ENCODE assay signal across 16 cellular contexts in the genomic region with DNA sequence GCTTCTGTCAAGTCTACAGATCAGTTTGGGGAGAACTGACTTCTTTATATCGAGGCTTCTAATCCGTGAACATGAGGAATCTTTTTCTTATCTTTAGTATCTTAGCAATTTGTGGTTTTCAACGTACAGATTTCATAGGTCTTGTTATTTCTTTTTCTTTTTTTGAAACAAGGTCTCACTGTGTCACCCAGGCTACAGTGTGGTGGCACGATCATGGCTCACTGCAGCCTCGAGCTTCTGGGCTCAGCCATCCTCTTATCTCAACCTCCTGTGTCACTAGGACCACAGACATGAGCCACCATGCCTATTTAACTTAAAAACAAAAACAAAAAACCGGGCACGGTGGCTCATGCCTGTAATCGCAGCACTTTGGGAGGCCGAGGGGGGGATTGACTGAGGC. TPM values are rescaled to one million over a fixed set of nuclear protein-coding genes. Genes with fewer than 3 reads are reported as not detected.
DNase-seq lines count a peak whose midpoint lies in the region; ATAC-seq and TF ChIP-seq lines count a peak whose summit lies in the region.
"Had no signal": no experiment of that assay in that cellular context is flagged by ENCODE, and none has a peak within 500 bp of the region (broad histone marks: within the 10 kb centered on the region; RNA-seq: fewer than 3 reads in every experiment).

No MANE protein-coding gene starts in this region.

- no peaks in the 10 kb centered on the region for H3K4me1 ChIP-seq in Caco-2
- H3K4me1 ChIP-seq in naive thymus-derived CD4-positive, alpha-beta T cell (ENCODE audit: control insufficient read depth in 2 of 2, insufficient read depth in 2 of 2, low read length in 2 of 2) = no peaks in the 10 kb centered on the region

- H3K36me3 Mint-ChIP-seq in activated naive CD8-positive, alpha-beta T cell = peaks cover 3% of the 10 kb centered on the region
- H3K36me3 Mint-ChIP-seq in activated naive CD8-positive, alpha-beta T cell treated with anti-CD3 and anti-CD28 coated beads for 36 hours = peaks cover 5% of the 10 kb centered on the region
- H3K36me3 Mint-ChIP-seq in Caco-2 (ENCODE audit: insufficient read depth, unreplicated experiment) (peaks cover 82% of the 10 kb centered on the region), Calu3 (ENCODE audit: insufficient read depth, unreplicated experiment) (peaks cover 60% of the 10 kb centered on the region)
- peaks cover 4 to 34% (median 9%) of the 10 kb centered on the region in 5 donors for H3K36me3 Mint-ChIP-seq in naive thymus-derived CD4-positive, alpha-beta T cell

- no peaks in the 10 kb centered on the region for H3K27me3 ChIP-seq in Caco-2 (replicated peaks; ENCODE audit: control insufficient read depth, insufficient read depth, low read length)
- no peaks in the 10 kb centered on the region for H3K27me3 ChIP-seq in naive thymus-derived CD4-positive, alpha-beta T cell (ENCODE audit: control insufficient read depth in 2 of 2, insufficient read depth in 2 of 2, low read length in 2 of 2)
- H3K27me3 ChIP-seq: MG63, SJCRH30 had no signal

- no peaks in the 10 kb centered on the region for H3K27me3 Mint-ChIP-seq in activated naive CD8-positive, alpha-beta T cell
- no peaks in the 10 kb centered on the region for H3K27me3 Mint-ChIP-seq in activated naive CD8-positive, alpha-beta T cell treated with anti-CD3 and anti-CD28 coated beads for 36 hours
- H3K27me3 Mint-ChIP-seq in Caco-2 (ENCODE audit: insufficient read depth, unreplicated experiment) = no peaks in the 10 kb centered on the region
- H3K27me3 Mint-ChIP-seq in naive thymus-derived CD4-positive, alpha-beta T cell = no peaks in the 10 kb centered on the region
- H3K27me3 Mint-ChIP-seq in Calu3 (ENCODE audit: unreplicated experiment) = no peaks in the 10 kb centered on the region

- CTCF ChIA-PET in Caco-2 (lab: Charles Lee) (no interaction called here), Calu3 (lab: Charles Lee) (no interaction called here)
- CTCF ChIA-PET in naive thymus-derived CD4-positive, alpha-beta T cell (lab: Charles Lee) = no interaction called here

- H3K9me3 Mint-ChIP-seq in activated naive CD8-positive, alpha-beta T cell (ENCODE audit: low read depth) = no peaks in the 10 kb centered on the region
- no peaks in the 10 kb centered on the region for H3K9me3 Mint-ChIP-seq in activated naive CD8-positive, alpha-beta T cell treated with anti-CD3 and anti-CD28 coated beads for 36 hours
- H3K9me3 Mint-ChIP-seq in Caco-2 (ENCODE audit: unreplicated experiment) (no peaks in the 10 kb centered on the region), Calu3 (ENCODE audit: low read depth, unreplicated experiment) (no peaks in the 10 kb centered on the region)
- H3K9me3 Mint-ChIP-seq in naive thymus-derived CD4-positive, alpha-beta T cell = no peaks in the 10 kb centered on the region
- H3K9me3 Mint-ChIP-seq: CD14-positive monocyte had no signal

- BruUV-seq in Caco-2 (replicated peaks; lab: Mats Ljungman, UMichigan) = no TSS peak
- no TSS peak for BruUV-seq in Calu3 (replicated peaks; lab: Mats Ljungman, UMichigan)

- H3K36me3 ChIP-seq in Caco-2 (ENCODE audit: control insufficient read depth, insufficient read depth, low read length) (peaks cover 6% of the 10 kb centered on the region), SK-N-MC (ENCODE audit: insufficient read depth, low read length) (peaks cover 18% of the 10 kb centered on the region)
- peaks cover 8 to 42% (median 11%) of the 10 kb centered on the region in 3 experiments for H3K36me3 ChIP-seq in naive thymus-derived CD4-positive, alpha-beta T cell (ENCODE audit: control insufficient read depth in 2 of 3, insufficient read depth in 3 of 3, low read length in 3 of 3)

- no peak for TF ChIP-seq CTCF in Caco-2 (IDR thresholded peaks at IDR 0.05; ENCODE audit: insufficient read depth in 1 of 2, low read depth in 1 of 2, low read length in 1 of 2, severe bottlenecking in 1 of 2, unreplicated experiment in 1 of 2)
- no peak for TF ChIP-seq CTCF in Calu3 (IDR thresholded peaks at IDR 0.05; ENCODE audit: unreplicated experiment)

- peak overlapping the region; percentile 78 for H3K27ac ChIP-seq in SK-N-MC
- H3K27ac ChIP-seq in naive thymus-derived CD4-positive, alpha-beta T cell (ENCODE audit: low read depth, low read length) = no peak overlapping the region
- H3K27ac ChIP-seq: SJCRH30 had no signal

- H3K4me3 Mint-ChIP-seq in activated naive CD8-positive, alpha-beta T cell = no peak overlapping the region
- H3K4me3 Mint-ChIP-seq in activated naive CD8-positive, alpha-beta T cell treated with anti-CD3 and anti-CD28 coated beads for 36 hours = no peak overlapping the region
- no peak overlapping the region for H3K4me3 Mint-ChIP-seq in Caco-2 (ENCODE audit: unreplicated experiment)
- H3K4me3 Mint-ChIP-seq in naive thymus-derived CD4-positive, alpha-beta T cell = no peak overlapping the region
- H3K4me3 Mint-ChIP-seq in Calu3 (ENCODE audit: low read depth, unreplicated experiment) = no peak overlapping the region
- H3K4me3 Mint-ChIP-seq: CD14-positive monocyte had no signal

- ATAC-seq in naive thymus-derived CD4-positive, alpha-beta T cell = no peak

- H3K4me1 Mint-ChIP-seq in activated naive CD8-positive, alpha-beta T cell (ENCODE audit: low read depth) = peaks cover 16% of the 10 kb centered on the region
- peaks cover 10% of the 10 kb centered on the region for H3K4me1 Mint-ChIP-seq in activated naive CD8-positive, alpha-beta T cell treated with anti-CD3 and anti-CD28 coated beads for 36 hours
- H3K4me1 Mint-ChIP-seq in Caco-2 (ENCODE audit: low read depth, unreplicated experiment) = no peaks in the 10 kb centered on the region
- peaks cover 19 to 34% (median 28%) of the 10 kb centered on the region in 7 donors for H3K4me1 Mint-ChIP-seq in naive thymus-derived CD4-positive, alpha-beta T cell
- no peaks in the 10 kb centered on the region for H3K4me1 Mint-ChIP-seq in Calu3 (ENCODE audit: low read depth, unreplicated experiment)
- H3K4me1 Mint-ChIP-seq: CD14-positive monocyte had no signal

- no peak overlapping the region for H3K4me3 ChIP-seq in Caco-2 (ENCODE audit: low read depth, low read length)
- peak overlapping the region; percentile 5; the same call in 1 of the 2 replicates for H3K4me3 ChIP-seq in SK-N-MC
- H3K4me3 ChIP-seq in naive thymus-derived CD4-positive, alpha-beta T cell (ENCODE audit: low read length) = no peak overlapping the region
- H3K4me3 ChIP-seq: MG63, SJCRH30 had no signal

- H3K27ac Mint-ChIP-seq in activated naive CD8-positive, alpha-beta T cell = peak overlapping the region; percentile 34
- no peak overlapping the region for H3K27ac Mint-ChIP-seq in activated naive CD8-positive, alpha-beta T cell treated with anti-CD3 and anti-CD28 coated beads for 36 hours
- peak overlapping the region; percentile 16 for H3K27ac Mint-ChIP-seq in Caco-2 (ENCODE audit: unreplicated experiment)
- H3K27ac Mint-ChIP-seq in naive thymus-derived CD4-positive, alpha-beta T cell = peak overlapping the region in 6 of 9 donors; percentile 2 to 67 (median 37)
- no peak overlapping the region for H3K27ac Mint-ChIP-seq in Calu3 (ENCODE audit: unreplicated experiment)

- POLR2A ChIA-PET in Caco-2 (lab: Charles Lee) = no interaction called here
- POLR2A ChIA-PET in naive thymus-derived CD4-positive, alpha-beta T cell (lab: Charles Lee) = interaction anchor here (1.5 kb wide), 1 partner anchor 9 kb away, joined by 8 read pairs; no protein-coding TSS in a partner anchor

- H3K9me3 ChIP-seq in Caco-2 = no peaks in the 10 kb centered on the region
- no peaks in the 10 kb centered on the region for H3K9me3 ChIP-seq in SK-N-MC (ENCODE audit: low read depth, low read length)
- H3K9me3 ChIP-seq in naive thymus-derived CD4-positive, alpha-beta T cell (ENCODE audit: control insufficient read depth in 2 of 3, low read length in 3 of 3) = no peaks in the 10 kb centered on the region
- H3K9me3 ChIP-seq: MG63, SJCRH30 had no signal

- intact Hi-C loops in Caco-2 (cut with micrococcal nuclease; ENCODE audit: unreplicated experiment) (no loop called here), Calu3 (cut with micrococcal nuclease; ENCODE audit: unreplicated experiment) (no loop called here)
- intact Hi-C loops in naive thymus-derived CD4-positive, alpha-beta T cell (cut with micrococcal nuclease) = no loop called here

- H3K9ac ChIP-seq in SK-N-MC (ENCODE audit: insufficient read length) = peak overlapping the region; percentile 43

- no peak for DNase-seq in activated naive CD8-positive, alpha-beta T cell treated with anti-CD3 and anti-CD28 coated beads for 36 hours
- DNase-seq in Caco-2 (no peak), SK-N-MC (ENCODE audit: low read depth, low spot score) (no peak), SW 1271 (lab: John Stamatoyannopoulos, UW) (no peak), Calu3 (no peak)
- DNase-seq in naive thymus-derived CD4-positive, alpha-beta T cell = no peak
- DNase-seq: HCEC 1CT, MG63, NCI-H1092 treated with DMSO at 0.1 percent for 48 hours, NCI-H2081 treated with DMSO at 0.1 percent for 48 hours, NCI-H510A, NCI-H774, RPMI8226, SJCRH30 had no signal

RNA-seq across cellular contexts. Expression of a gene that starts 29.3 kb away (rescaled TPM):
- 10 to 100 TPM; 32.1 to 32.9 TPM for total RNA-seq in activated naive CD8-positive, alpha-beta T cell treated with anti-CD3 and anti-CD28 coated beads for 36 hours
- total RNA-seq in Caco-2 (2022) (117 and 124 TPM in 2 replicates), Calu3 (2022) (79.9 and 85.9 TPM in 2 replicates)
- 10 to 100 TPM; 35.5 to 56.8 (median 50.3) TPM for total RNA-seq in naive thymus-derived CD4-positive, alpha-beta T cell
- polyA plus RNA-seq in naive thymus-derived CD4-positive, alpha-beta T cell = 1 to 10 TPM; 7.5 to 7.6 TPM

RNA-seq across cellular contexts. Expression of a gene that starts 32.0 kb away (rescaled TPM):
- 10 to 100 TPM; 27.6 to 28.9 TPM for total RNA-seq in activated naive CD8-positive, alpha-beta T cell treated with anti-CD3 and anti-CD28 coated beads for 36 hours
- total RNA-seq in Caco-2 (2022) (101 and 113 TPM in 2 replicates), Calu3 (2022) (85.1 and 86.3 TPM in 2 replicates)
- 10 to 100 TPM; 42.0 to 49.0 (median 46.6) TPM for total RNA-seq in naive thymus-derived CD4-positive, alpha-beta T cell
- 10 to 100 TPM; 20.5 to 33.0 TPM for polyA plus RNA-seq in naive thymus-derived CD4-positive, alpha-beta T cell

RNA-seq across cellular contexts. Expression of a gene that starts 45.5 kb away (rescaled TPM):
- total RNA-seq in activated naive CD8-positive, alpha-beta T cell treated with anti-CD3 and anti-CD28 coated beads for 36 hours = 10 to 100 TPM; 11.6 to 11.8 TPM
- 40.0 and 47.9 TPM in 2 replicates for total RNA-seq in Caco-2 (2022)
- total RNA-seq in naive thymus-derived CD4-positive, alpha-beta T cell = 10 to 100 TPM; 17.7 to 29.8 (median 26.3) TPM
- polyA plus RNA-seq in naive thymus-derived CD4-positive, alpha-beta T cell = 1 to 10 TPM; 1.1 to 2.4 TPM
- 58.1 and 62.8 TPM in 2 replicates for total RNA-seq in Calu3 (2022)

RNA-seq across cellular contexts. Expression of a gene that starts 55.2 kb away (rescaled TPM):
- total RNA-seq in activated naive CD8-positive, alpha-beta T cell treated with anti-CD3 and anti-CD28 coated beads for 36 hours = 10 to 100 TPM; 16.7 to 19.3 TPM
- total RNA-seq in Caco-2 (2022) = 13.4 and 13.6 TPM in 2 replicates
- total RNA-seq in naive thymus-derived CD4-positive, alpha-beta T cell = 10 to 100 TPM; 10.2 to 37.8 (median 22.7) TPM
- polyA plus RNA-seq in naive thymus-derived CD4-positive, alpha-beta T cell = 10 to 100 TPM; 11.5 to 14.2 TPM
- 23.6 and 23.7 TPM in 2 replicates for total RNA-seq in Calu3 (2022)
- total RNA-seq: SJCRH30 had no signal

RNA-seq across cellular contexts. Expression of a gene that starts 56.7 kb away (rescaled TPM):
- 10 to 100 TPM; 64.5 to 64.6 TPM for total RNA-seq in activated naive CD8-positive, alpha-beta T cell treated with anti-CD3 and anti-CD28 coated beads for 36 hours
- 176 and 181 TPM in 2 replicates for total RNA-seq in Caco-2 (2022)
- 10 to 100 TPM; 71.2 to 95.8 (median 82.9) TPM for total RNA-seq in naive thymus-derived CD4-positive, alpha-beta T cell
- 100 to 1,000 TPM in 1 of 2 donors, 10 to 100 TPM in 1; 86.9 to 127 TPM for polyA plus RNA-seq in naive thymus-derived CD4-positive, alpha-beta T cell
- total RNA-seq in Calu3 (2022) = 111 and 113 TPM in 2 replicates

Comparison
In these comparisons a context has a peak if more than half of its experiments do, and no peak if none do; other contexts are left out.
1. H3K27ac Mint-ChIP-seq: peak in activated naive CD8-positive, alpha-beta T cell (single experiment), Caco-2 (single experiment) and naive thymus-derived CD4-positive, alpha-beta T cell (6 of 9); none in activated naive CD8-positive, alpha-beta T cell treated with anti-CD3 and anti-CD28 coated beads for 36 hours (single experiment) and Calu3 (single experiment).